Comparison of ENCODE assay signal across 20 cellular contexts in genomic region chr2:19776941-19777514, GRCh38.
DNase-seq lines count a peak whose midpoint lies in the region; ATAC-seq and TF ChIP-seq lines count a peak whose summit lies in the region.
"Had no signal": no experiment of that assay in that cellular context is flagged by ENCODE, and none has a peak within 500 bp of the region (broad histone marks: within the 10 kb centered on the region; RNA-seq: fewer than 3 reads in every experiment).

No MANE protein-coding gene starts in this region.

- H3K4me3 Mint-ChIP-seq in H9, result no peak overlapping the region
- H3K4me3 Mint-ChIP-seq: CD8-positive, alpha-beta T cell had no signal

- 0 out of 2 replicates have a peak overlapping the region, but pooled peaks have one; percentile 72 for H2BK15ac ChIP-seq in H9 (ENCODE audit: low read depth, low read length)

- H4K91ac ChIP-seq in H9 (ENCODE audit: insufficient read length, low read depth, low read length), result no peak overlapping the region

- no peak for TF ChIP-seq CTCF in H9 (conservative IDR thresholded peaks at IDR 0.05)
- no peak for TF ChIP-seq CTCF in omental fat pad (IDR thresholded peaks at IDR 0.05)

- H3K56ac ChIP-seq in H9 (ENCODE audit: insufficient read length, low read depth, low read length), result no peak overlapping the region

- H3K4me2 ChIP-seq in H9 (ENCODE audit: insufficient read depth, insufficient read length, low read length), result no peak overlapping the region
- H3K4me2 ChIP-seq: BLaER1 treated with 17β-estradiol and CSF1 and Interleukin-3, amounts not matched to agents 10 nM and 100 nM had no signal

- H3K23ac ChIP-seq in H9 (ENCODE audit: insufficient read length, low read depth, low read length), result no peak overlapping the region

- in situ Hi-C loops in ACHN (cut with HindIII; ENCODE audit: low pct_ligation_motif_present, low pct_unique_long_range_greater_than_20kb, low sequenced_read_pairs), result no loop called here

- H3K79me2 ChIP-seq in H9 (ENCODE audit: insufficient read depth, low read length), result no peaks in the 10 kb centered on the region

- no peaks in the 10 kb centered on the region; a peak in 1 of 7 replicates for H3K36me3 Mint-ChIP-seq in H9 (ENCODE audit: insufficient read depth in 1 of 3, low read depth in 3 of 3)
- H3K36me3 Mint-ChIP-seq: CD8-positive, alpha-beta T cell had no signal

- no peaks in the 10 kb centered on the region for H3K9me3 ChIP-seq in H9 (ENCODE audit: control insufficient read depth, low read depth, low read length)
- H3K9me3 ChIP-seq: BLaER1 treated with 17β-estradiol and CSF1 and Interleukin-3, amounts not matched to agents 10 nM and 100 nM; HAP-1; SJCRH30 had no signal

- H3T11ph ChIP-seq in H9 (ENCODE audit: low read length), result no peak overlapping the region

- no peaks in the 10 kb centered on the region for H3K27me3 ChIP-seq in H9 (ENCODE audit: insufficient read depth, low read length)
- H3K27me3 ChIP-seq: BLaER1 treated with 17β-estradiol and CSF1 and Interleukin-3, amounts not matched to agents 10 nM and 100 nM; SJCRH30 had no signal

- H3K18ac ChIP-seq in H9 (ENCODE audit: insufficient read length, low read depth, low read length), result no peak overlapping the region

- H2BK20ac ChIP-seq in H9 (ENCODE audit: low read depth, low read length, poor library complexity, severe bottlenecking), result no peak overlapping the region

- H3K4me1 ChIP-seq in H9 (ENCODE audit: insufficient read depth, low read length), result peaks cover 5% of the 10 kb centered on the region; the same call in 1 of the 2 replicates
- H3K4me1 ChIP-seq: BLaER1 treated with 17β-estradiol and CSF1 and Interleukin-3, amounts not matched to agents 10 nM and 100 nM; HAP-1 had no signal

- no peak overlapping the region for H3K4ac ChIP-seq in H9 (ENCODE audit: low read depth, low read length)

- no peaks in the 10 kb centered on the region for H4K20me1 ChIP-seq in H9 (ENCODE audit: control insufficient read depth, insufficient read depth, insufficient read length)
- H4K20me1 ChIP-seq: BLaER1 treated with 17β-estradiol and CSF1 and Interleukin-3, amounts not matched to agents 10 nM and 100 nM had no signal

- no peaks in the 10 kb centered on the region for H3K23me2 ChIP-seq in H9 (ENCODE audit: insufficient read length, low read depth, low read length, poor library complexity, severe bottlenecking)

- no peak overlapping the region for H4K8ac ChIP-seq in H9 (replicated peaks; ENCODE audit: insufficient read length, low read depth, low read length)

- no peak overlapping the region for H3K14ac ChIP-seq in H9 (ENCODE audit: insufficient read depth, low read length)

- H4K5ac ChIP-seq in H9 (ENCODE audit: insufficient read length, low read depth, low read length), result no peak overlapping the region

- no peaks in the 10 kb centered on the region for H3K79me1 ChIP-seq in H9 (ENCODE audit: insufficient read depth, low read depth, low read length, poor library complexity, severe bottlenecking)

- peak; percentile 30 for ATAC-seq in omental fat pad (ENCODE audit: low FRiP score)
- ATAC-seq: CD8-positive, alpha-beta T cell; PC-3 had no signal

- no peak overlapping the region for H2BK12ac ChIP-seq in H9 (ENCODE audit: insufficient read length, low read depth, low read length)

- no peak overlapping the region for H3K27ac Mint-ChIP-seq in H9
- H3K27ac Mint-ChIP-seq: CD8-positive, alpha-beta T cell had no signal

- no peak overlapping the region for H3K27ac ChIP-seq in H9 (ENCODE audit: insufficient read length, low read depth, low read length)
- H3K27ac ChIP-seq: BLaER1 treated with 17β-estradiol and CSF1 and Interleukin-3, amounts not matched to agents 10 nM and 100 nM; SJCRH30 had no signal

- H2BK120ac ChIP-seq in H9 (ENCODE audit: low read depth, low read length, poor library complexity, severe bottlenecking), result no peak overlapping the region

- peaks cover 13% of the 10 kb centered on the region; the same call in 1 of the 2 replicates for H3K27me3 Mint-ChIP-seq in H9 (ENCODE audit: low read depth)

- H3K9ac ChIP-seq in H9 (ENCODE audit: extremely low read depth, insufficient read length, low read length), result no peak overlapping the region
- H3K9ac ChIP-seq: BLaER1 treated with 17β-estradiol and CSF1 and Interleukin-3, amounts not matched to agents 10 nM and 100 nM had no signal

- peaks cover 28 to 29% of the 10 kb centered on the region in 2 experiments for H3K4me1 Mint-ChIP-seq in H9

- H2AK5ac ChIP-seq in H9 (ENCODE audit: insufficient read length, low read length), result no peak overlapping the region

- no peak overlapping the region for H2AFZ ChIP-seq in H9 (ENCODE audit: low read length)

- no peaks in the 10 kb centered on the region for H3K9me3 Mint-ChIP-seq in H9
- H3K9me3 Mint-ChIP-seq: CD8-positive, alpha-beta T cell had no signal

- WGBS in H9 (ENCODE audit: extremely low coverage, insufficient read length, low lambda C conversion rate), result no CpG with 5 or more reads among the region's 6 CpGs

- H2BK5ac ChIP-seq in H9 (ENCODE audit: insufficient read length, low read length), result no peak overlapping the region

- peak; percentile 29 for DNase-seq in ACHN
- no peak for DNase-seq in H9
- DNase-seq in cerebellar cortex (ENCODE audit: low spot score), result peak; percentile 76
- DNase-seq in omental fat pad (ENCODE audit: low spot score), result no peak
- no peak for DNase-seq in activated T-cell treated with anti-CD3 and anti-CD28 coated beads, Interleukin-2, amount 50 U/mL, for 1 hour
- no peak for DNase-seq in SHP77 treated with DMSO at 0.1 percent for 48 hours (lab: John Stamatoyannopoulos, UW)
- DNase-seq in NCI-H524 (lab: John Stamatoyannopoulos, UW), result no peak
- DNase-seq in hippocampal formation (lab: John Stamatoyannopoulos, UW), result no peak
- DNase-seq: Calu3; CD8-positive, alpha-beta T cell; DMS53; NCI-H1436; NCI-H2081; NCI-H510A; NCI-H82; PC-3; RPMI8226; SJCRH30 had no signal

Comparison
In these comparisons a context has a peak if more than half of its experiments do, and no peak if none do; other contexts are left out.
1. DNase-seq: peak in ACHN (single experiment) and cerebellar cortex (single experiment); none in H9 (single experiment), omental fat pad (single experiment), activated T-cell treated with anti-CD3 and anti-CD28 coated beads, Interleukin-2, amount 50 U/mL, for 1 hour (single experiment), SHP77 treated with DMSO at 0.1 percent for 48 hours (single experiment), NCI-H524 (0 of 2) and hippocampal formation (0 of 2).